In the genomic region with DNA sequence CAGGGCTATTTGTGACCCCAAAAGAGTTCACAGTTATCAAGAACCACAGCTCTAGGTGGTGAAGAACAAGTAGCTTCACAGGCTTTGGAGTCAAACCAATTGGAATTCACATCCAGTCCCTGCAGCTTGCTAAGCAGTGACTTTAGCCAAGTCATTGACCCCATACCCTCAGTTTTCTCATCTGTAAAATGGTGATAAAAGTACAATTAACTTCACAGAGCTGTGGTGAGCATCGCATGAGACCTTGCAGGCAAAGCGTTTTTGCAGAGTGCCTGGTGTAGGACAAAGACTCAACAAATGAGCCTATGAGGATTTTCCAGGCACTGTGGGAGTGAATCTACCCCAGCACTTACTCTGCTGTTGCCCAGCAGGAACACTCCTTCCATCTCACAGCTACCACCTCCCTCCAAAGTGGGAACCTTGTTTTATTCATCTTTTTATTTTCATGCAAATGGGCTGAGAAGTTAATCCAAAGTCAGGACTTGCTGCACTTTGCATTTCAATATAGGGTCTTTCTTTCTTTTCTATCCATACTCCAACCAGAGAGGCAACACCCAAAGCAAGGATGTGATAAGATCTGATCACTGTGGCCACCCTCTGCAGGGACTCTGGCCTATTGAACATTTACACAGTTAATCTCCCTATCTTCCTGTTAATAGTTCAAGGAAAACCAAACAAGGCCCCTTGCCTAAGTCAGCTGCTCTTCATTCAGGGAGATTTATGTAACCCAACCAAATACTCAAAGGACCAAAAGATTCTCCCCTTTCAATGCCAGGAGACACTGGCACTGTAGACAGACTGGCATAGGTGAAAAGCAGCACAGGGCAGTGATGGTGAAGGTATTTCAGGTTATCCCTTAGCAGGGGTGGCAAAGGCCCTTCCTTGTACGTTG, we compare ENCODE assay signal across 1 cellular context.
TF ChIP-seq lines count a peak whose summit lies in the region.

No MANE protein-coding gene starts in this region.

TF ChIP-seq in HepG2, 621 proteins besides CTCF, POLR2A, EP300 and RAD21 (continued from another document and continues in another):
- TF ChIP-seq, protein P1, sequence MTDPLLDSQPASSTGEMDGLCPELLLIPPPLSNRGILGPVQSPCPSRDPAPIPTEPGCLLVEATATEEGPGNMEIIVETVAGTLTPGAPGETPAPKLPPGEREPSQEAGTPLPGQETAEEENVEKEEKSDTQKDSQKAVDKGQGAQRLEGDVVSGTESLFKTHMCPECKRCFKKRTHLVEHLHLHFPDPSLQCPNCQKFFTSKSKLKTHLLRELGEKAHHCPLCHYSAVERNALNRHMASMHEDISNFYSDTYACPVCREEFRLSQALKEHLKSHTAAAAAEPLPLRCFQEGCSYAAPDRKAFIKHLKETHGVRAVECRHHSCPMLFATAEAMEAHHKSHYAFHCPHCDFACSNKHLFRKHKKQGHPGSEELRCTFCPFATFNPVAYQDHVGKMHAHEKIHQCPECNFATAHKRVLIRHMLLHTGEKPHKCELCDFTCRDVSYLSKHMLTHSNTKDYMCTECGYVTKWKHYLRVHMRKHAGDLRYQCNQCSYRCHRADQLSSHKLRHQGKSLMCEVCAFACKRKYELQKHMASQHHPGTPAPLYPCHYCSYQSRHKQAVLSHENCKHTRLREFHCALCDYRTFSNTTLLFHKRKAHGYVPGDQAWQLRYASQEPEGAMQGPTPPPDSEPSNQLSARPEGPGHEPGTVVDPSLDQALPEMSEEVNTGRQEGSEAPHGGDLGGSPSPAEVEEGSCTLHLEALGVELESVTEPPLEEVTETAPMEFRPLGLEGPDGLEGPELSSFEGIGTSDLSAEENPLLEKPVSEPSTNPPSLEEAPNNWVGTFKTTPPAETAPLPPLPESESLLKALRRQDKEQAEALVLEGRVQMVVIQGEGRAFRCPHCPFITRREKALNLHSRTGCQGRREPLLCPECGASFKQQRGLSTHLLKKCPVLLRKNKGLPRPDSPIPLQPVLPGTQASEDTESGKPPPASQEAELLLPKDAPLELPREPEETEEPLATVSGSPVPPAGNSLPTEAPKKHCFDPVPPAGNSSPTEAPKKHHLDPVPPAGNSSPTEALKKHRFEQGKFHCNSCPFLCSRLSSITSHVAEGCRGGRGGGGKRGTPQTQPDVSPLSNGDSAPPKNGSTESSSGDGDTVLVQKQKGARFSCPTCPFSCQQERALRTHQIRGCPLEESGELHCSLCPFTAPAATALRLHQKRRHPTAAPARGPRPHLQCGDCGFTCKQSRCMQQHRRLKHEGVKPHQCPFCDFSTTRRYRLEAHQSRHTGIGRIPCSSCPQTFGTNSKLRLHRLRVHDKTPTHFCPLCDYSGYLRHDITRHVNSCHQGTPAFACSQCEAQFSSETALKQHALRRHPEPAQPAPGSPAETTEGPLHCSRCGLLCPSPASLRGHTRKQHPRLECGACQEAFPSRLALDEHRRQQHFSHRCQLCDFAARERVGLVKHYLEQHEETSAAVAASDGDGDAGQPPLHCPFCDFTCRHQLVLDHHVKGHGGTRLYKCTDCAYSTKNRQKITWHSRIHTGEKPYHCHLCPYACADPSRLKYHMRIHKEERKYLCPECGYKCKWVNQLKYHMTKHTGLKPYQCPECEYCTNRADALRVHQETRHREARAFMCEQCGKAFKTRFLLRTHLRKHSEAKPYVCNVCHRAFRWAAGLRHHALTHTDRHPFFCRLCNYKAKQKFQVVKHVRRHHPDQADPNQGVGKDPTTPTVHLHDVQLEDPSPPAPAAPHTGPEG (CRISPR knock-in tag; IDR thresholded peaks at IDR 0.05), result no peak; the same call in 1 of the 2 replicates
- TF ChIP-seq TBX3 (IDR thresholded peaks at IDR 0.05; ENCODE audit: borderline replicate concordance), result peak; percentile 51; the same call in 1 of the 2 replicates
- TF ChIP-seq ZNF652 (CRISPR knock-in tag; IDR thresholded peaks at IDR 0.05; ENCODE audit: borderline replicate concordance, low read depth), result peak; percentile 60; the same call in 1 of the 2 replicates
- no peak for TF ChIP-seq DNMT3B (CRISPR knock-in tag; conservative IDR thresholded peaks at IDR 0.05)
- no peak for TF ChIP-seq EEA1 (CRISPR knock-in tag; IDR thresholded peaks at IDR 0.05; ENCODE audit: borderline replicate concordance)
- peak; percentile 67; the same call in 1 of the 2 replicates for TF ChIP-seq MIER3 (CRISPR knock-in tag; IDR thresholded peaks at IDR 0.05; ENCODE audit: borderline replicate concordance)
- peak; percentile 92 for TF ChIP-seq RCOR2 (CRISPR knock-in tag; IDR thresholded peaks at IDR 0.05)
- no peak; the same call in 1 of the 2 replicates for TF ChIP-seq NFYC (CRISPR knock-in tag; IDR thresholded peaks at IDR 0.05)
- peak; percentile 81 for TF ChIP-seq TCF7 (IDR thresholded peaks at IDR 0.05; ENCODE audit: low read depth)
- TF ChIP-seq, protein P2, sequence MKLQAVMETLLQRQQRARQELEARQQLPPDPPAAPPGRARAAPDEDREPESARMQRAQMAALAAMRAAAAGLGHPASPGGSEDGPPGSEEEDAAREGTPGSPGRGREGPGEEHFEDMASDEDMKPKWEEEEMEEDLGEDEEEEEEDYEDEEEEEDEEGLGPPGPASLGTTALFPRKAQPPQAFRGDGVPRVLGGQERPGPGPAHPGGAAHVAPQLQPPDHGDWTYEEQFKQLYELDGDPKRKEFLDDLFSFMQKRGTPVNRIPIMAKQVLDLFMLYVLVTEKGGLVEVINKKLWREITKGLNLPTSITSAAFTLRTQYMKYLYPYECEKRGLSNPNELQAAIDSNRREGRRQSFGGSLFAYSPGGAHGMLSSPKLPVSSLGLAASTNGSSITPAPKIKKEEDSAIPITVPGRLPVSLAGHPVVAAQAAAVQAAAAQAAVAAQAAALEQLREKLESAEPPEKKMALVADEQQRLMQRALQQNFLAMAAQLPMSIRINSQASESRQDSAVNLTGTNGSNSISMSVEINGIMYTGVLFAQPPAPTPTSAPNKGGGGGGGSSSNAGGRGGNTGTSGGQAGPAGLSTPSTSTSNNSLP (IDR thresholded peaks at IDR 0.05; ENCODE audit: low read depth, low read length), result peak; percentile 90
- TF ChIP-seq, protein P3, sequence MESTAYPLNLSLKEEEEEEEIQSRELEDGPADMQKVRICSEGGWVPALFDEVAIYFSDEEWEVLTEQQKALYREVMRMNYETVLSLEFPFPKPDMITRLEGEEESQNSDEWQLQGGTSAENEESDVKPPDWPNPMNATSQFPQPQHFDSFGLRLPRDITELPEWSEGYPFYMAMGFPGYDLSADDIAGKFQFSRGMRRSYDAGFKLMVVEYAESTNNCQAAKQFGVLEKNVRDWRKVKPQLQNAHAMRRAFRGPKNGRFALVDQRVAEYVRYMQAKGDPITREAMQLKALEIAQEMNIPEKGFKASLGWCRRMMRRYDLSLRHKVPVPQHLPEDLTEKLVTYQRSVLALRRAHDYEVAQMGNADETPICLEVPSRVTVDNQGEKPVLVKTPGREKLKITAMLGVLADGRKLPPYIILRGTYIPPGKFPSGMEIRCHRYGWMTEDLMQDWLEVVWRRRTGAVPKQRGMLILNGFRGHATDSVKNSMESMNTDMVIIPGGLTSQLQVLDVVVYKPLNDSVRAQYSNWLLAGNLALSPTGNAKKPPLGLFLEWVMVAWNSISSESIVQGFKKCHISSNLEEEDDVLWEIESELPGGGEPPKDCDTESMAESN (CRISPR knock-in tag; conservative IDR thresholded peaks at IDR 0.05), result peak; percentile 81; the same call in 1 of the 2 replicates
- TF ChIP-seq KAT2B (IDR thresholded peaks at IDR 0.05; ENCODE audit: borderline replicate concordance, low read depth, low read length), result no peak
- peak; percentile 89 for TF ChIP-seq NR2F6 (IDR thresholded peaks at IDR 0.05)
- TF ChIP-seq NR2F6 (CRISPR knock-in tag; IDR thresholded peaks at IDR 0.05), result peak; percentile 89
- TF ChIP-seq MXD4 (CRISPR knock-in tag; IDR thresholded peaks at IDR 0.05), result peak; percentile 80
- TF ChIP-seq, protein P4, sequence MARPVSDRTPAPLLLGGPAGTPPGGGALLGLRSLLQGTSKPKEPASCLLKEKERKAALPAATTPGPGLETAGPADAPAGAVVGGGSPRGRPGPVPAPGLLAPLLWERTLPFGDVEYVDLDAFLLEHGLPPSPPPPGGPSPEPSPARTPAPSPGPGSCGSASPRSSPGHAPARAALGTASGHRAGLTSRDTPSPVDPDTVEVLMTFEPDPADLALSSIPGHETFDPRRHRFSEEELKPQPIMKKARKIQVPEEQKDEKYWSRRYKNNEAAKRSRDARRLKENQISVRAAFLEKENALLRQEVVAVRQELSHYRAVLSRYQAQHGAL (CRISPR knock-in tag; IDR thresholded peaks at IDR 0.05; ENCODE audit: not compliant biosample characterization), result no peak
- TF ChIP-seq, protein P5, sequence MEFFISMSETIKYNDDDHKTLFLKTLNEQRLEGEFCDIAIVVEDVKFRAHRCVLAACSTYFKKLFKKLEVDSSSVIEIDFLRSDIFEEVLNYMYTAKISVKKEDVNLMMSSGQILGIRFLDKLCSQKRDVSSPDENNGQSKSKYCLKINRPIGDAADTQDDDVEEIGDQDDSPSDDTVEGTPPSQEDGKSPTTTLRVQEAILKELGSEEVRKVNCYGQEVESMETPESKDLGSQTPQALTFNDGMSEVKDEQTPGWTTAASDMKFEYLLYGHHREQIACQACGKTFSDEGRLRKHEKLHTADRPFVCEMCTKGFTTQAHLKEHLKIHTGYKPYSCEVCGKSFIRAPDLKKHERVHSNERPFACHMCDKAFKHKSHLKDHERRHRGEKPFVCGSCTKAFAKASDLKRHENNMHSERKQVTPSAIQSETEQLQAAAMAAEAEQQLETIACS (CRISPR knock-in tag; IDR thresholded peaks at IDR 0.05), result no peak
- TF ChIP-seq, protein P6, sequence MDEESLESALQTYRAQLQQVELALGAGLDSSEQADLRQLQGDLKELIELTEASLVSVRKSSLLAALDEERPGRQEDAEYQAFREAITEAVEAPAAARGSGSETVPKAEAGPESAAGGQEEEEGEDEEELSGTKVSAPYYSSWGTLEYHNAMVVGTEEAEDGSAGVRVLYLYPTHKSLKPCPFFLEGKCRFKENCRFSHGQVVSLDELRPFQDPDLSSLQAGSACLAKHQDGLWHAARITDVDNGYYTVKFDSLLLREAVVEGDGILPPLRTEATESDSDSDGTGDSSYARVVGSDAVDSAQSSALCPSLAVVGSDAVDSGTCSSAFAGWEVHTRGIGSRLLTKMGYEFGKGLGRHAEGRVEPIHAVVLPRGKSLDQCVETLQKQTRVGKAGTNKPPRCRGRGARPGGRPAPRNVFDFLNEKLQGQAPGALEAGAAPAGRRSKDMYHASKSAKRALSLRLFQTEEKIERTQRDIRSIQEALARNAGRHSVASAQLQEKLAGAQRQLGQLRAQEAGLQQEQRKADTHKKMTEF (CRISPR knock-in tag; IDR thresholded peaks at IDR 0.05), result peak; percentile 92
- TF ChIP-seq, protein P7, sequence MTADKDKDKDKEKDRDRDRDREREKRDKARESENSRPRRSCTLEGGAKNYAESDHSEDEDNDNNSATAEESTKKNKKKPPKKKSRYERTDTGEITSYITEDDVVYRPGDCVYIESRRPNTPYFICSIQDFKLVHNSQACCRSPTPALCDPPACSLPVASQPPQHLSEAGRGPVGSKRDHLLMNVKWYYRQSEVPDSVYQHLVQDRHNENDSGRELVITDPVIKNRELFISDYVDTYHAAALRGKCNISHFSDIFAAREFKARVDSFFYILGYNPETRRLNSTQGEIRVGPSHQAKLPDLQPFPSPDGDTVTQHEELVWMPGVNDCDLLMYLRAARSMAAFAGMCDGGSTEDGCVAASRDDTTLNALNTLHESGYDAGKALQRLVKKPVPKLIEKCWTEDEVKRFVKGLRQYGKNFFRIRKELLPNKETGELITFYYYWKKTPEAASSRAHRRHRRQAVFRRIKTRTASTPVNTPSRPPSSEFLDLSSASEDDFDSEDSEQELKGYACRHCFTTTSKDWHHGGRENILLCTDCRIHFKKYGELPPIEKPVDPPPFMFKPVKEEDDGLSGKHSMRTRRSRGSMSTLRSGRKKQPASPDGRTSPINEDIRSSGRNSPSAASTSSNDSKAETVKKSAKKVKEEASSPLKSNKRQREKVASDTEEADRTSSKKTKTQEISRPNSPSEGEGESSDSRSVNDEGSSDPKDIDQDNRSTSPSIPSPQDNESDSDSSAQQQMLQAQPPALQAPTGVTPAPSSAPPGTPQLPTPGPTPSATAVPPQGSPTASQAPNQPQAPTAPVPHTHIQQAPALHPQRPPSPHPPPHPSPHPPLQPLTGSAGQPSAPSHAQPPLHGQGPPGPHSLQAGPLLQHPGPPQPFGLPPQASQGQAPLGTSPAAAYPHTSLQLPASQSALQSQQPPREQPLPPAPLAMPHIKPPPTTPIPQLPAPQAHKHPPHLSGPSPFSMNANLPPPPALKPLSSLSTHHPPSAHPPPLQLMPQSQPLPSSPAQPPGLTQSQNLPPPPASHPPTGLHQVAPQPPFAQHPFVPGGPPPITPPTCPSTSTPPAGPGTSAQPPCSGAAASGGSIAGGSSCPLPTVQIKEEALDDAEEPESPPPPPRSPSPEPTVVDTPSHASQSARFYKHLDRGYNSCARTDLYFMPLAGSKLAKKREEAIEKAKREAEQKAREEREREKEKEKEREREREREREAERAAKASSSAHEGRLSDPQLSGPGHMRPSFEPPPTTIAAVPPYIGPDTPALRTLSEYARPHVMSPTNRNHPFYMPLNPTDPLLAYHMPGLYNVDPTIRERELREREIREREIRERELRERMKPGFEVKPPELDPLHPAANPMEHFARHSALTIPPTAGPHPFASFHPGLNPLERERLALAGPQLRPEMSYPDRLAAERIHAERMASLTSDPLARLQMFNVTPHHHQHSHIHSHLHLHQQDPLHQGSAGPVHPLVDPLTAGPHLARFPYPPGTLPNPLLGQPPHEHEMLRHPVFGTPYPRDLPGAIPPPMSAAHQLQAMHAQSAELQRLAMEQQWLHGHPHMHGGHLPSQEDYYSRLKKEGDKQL (CRISPR knock-in tag; IDR thresholded peaks at IDR 0.05; ENCODE audit: low read depth), result peak; percentile 85
- TF ChIP-seq ZNF446 (CRISPR knock-in tag; IDR thresholded peaks at IDR 0.05), result no peak
- TF ChIP-seq BORCS8-MEF2B (CRISPR knock-in tag; IDR thresholded peaks at IDR 0.05), result 0 out of 2 replicates have a peak, but pooled peaks have one; percentile 37
- no peak for TF ChIP-seq RFX5 (IDR thresholded peaks at IDR 0.05; ENCODE audit: low read depth, low read length)
- TF ChIP-seq, protein P8, sequence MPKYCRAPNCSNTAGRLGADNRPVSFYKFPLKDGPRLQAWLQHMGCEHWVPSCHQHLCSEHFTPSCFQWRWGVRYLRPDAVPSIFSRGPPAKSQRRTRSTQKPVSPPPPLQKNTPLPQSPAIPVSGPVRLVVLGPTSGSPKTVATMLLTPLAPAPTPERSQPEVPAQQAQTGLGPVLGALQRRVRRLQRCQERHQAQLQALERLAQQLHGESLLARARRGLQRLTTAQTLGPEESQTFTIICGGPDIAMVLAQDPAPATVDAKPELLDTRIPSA (CRISPR knock-in tag; IDR thresholded peaks at IDR 0.05; ENCODE audit: borderline replicate concordance), result no peak
- TF ChIP-seq, protein P9, sequence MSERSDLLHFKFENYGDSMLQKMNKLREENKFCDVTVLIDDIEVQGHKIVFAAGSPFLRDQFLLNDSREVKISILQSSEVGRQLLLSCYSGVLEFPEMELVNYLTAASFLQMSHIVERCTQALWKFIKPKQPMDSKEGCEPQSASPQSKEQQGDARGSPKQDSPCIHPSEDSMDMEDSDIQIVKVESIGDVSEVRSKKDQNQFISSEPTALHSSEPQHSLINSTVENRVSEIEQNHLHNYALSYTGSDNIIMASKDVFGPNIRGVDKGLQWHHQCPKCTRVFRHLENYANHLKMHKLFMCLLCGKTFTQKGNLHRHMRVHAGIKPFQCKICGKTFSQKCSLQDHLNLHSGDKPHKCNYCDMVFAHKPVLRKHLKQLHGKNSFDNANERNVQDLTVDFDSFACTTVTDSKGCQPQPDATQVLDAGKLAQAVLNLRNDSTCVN (CRISPR knock-in tag; IDR thresholded peaks at IDR 0.05; ENCODE audit: borderline replicate concordance), result peak; percentile 54; the same call in 1 of the 2 replicates
- no peak for TF ChIP-seq MYNN (CRISPR knock-in tag; IDR thresholded peaks at IDR 0.05; ENCODE audit: low read depth)
- TF ChIP-seq RARA (CRISPR knock-in tag; IDR thresholded peaks at IDR 0.05), result peak; percentile 92
- no peak for TF ChIP-seq RBM39 (IDR thresholded peaks at IDR 0.05; ENCODE audit: low read depth, low read length, poor library complexity, severe bottlenecking)
- no peak for TF ChIP-seq ZNF207 (IDR thresholded peaks at IDR 0.05; ENCODE audit: borderline replicate concordance)
